8 cellular contexts compared by ENCODE assay signal in genomic region chrX:102599950-102600579, GRCh38. TPM values are rescaled to one million over a fixed set of nuclear protein-coding genes. Genes with fewer than 3 reads are reported as not detected.
A peak's percentile ranks its signal among the peaks of the same experiment; 100 is the strongest.
DNase-seq lines count a peak whose midpoint lies in the region; ATAC-seq, FAIRE-seq and TF ChIP-seq lines count a peak whose summit lies in the region.

No MANE protein-coding gene starts in this region.

- H3K27me3 Mint-ChIP-seq in Caco-2 (ENCODE audit: insufficient read depth, unreplicated experiment): no peaks in the 10 kb centered on the region

- POLR2A ChIA-PET in Caco-2 (lab: Charles Lee): no interaction called here
- POLR2A ChIA-PET in HepG2 (lab: Yijun Ruan, JAX): interaction anchor here (1.0 kb wide), 1 partner anchor 60 kb away, joined by 7 read pairs; no protein-coding TSS in a partner anchor

- TF ChIP-seq EP300 in HepG2 (IDR thresholded peaks at IDR 0.05; ENCODE audit: low read depth in 2 of 2, low read length in 2 of 2) (no peak), HepG2 (CRISPR knock-in tag; IDR thresholded peaks at IDR 0.05; ENCODE audit: borderline replicate concordance) (no peak)

- H3K27ac ChIP-seq in HepG2 (ENCODE audit: extremely low read length, insufficient read depth, low read length) (peak overlapping the region; percentile 81), temporal lobe (ENCODE audit: low read depth, low read length) (peak overlapping the region; percentile 64)

- no peaks in the 10 kb centered on the region for H3K36me3 Mint-ChIP-seq in Caco-2 (ENCODE audit: insufficient read depth, unreplicated experiment)

- H3K4me3 ChIP-seq in Caco-2 (ENCODE audit: low read depth, low read length) (peak overlapping the region; percentile 56), bronchial epithelial cell (ENCODE audit: low read depth, low read length) (peak overlapping the region; percentile 62), HepG2 (replicated peaks in 1 of 3; ENCODE audit: insufficient read depth in 1 of 3, low read depth in 2 of 3, low read length in 3 of 3) (peak overlapping the region; percentile 74 to 79 (median 79))

- H3K4me2 ChIP-seq in HepG2 (ENCODE audit: low read depth, low read length): peak overlapping the region; percentile 72

- H3K36me3 ChIP-seq in Caco-2 (ENCODE audit: control insufficient read depth, insufficient read depth, low read length) (peaks cover 2% of the 10 kb centered on the region; the same call in 1 of the 2 replicates), bronchial epithelial cell (ENCODE audit: control insufficient read depth, insufficient read depth, low read length) (peaks cover 5% of the 10 kb centered on the region), HepG2 (replicated peaks in 1 of 2; ENCODE audit: control insufficient read depth in 1 of 2, insufficient read depth in 2 of 2, low read length in 2 of 2) (peaks cover 1 to 4% of the 10 kb centered on the region in 2 experiments; a peak in 2 of 5 replicates)

- no peaks in the 10 kb centered on the region for H3K9me3 ChIP-seq in Caco-2
- H3K9me3 ChIP-seq in HepG2 (ENCODE audit: low read length): no peaks in the 10 kb centered on the region

- CTCF ChIA-PET in Caco-2 (lab: Charles Lee): interaction anchor here (1.0 kb wide), 1 partner anchor 236 kb away, joined by 3 read pairs; no protein-coding TSS in a partner anchor
- CTCF ChIA-PET in HepG2 (lab: Yijun Ruan, JAX; ENCODE audit: low intra/inter-chr PET ratio, low total read pairs): no interaction called here

- WGBS in HepG2 (ENCODE audit: low lambda C conversion rate): 2% methylated on average over 6 of the region's 6 CpGs

- H3K4me1 Mint-ChIP-seq in Caco-2 (ENCODE audit: low read depth, unreplicated experiment): peaks cover 7% of the 10 kb centered on the region

- H3K4me1 ChIP-seq in Caco-2 (no peaks in the 10 kb centered on the region), HepG2 (ENCODE audit: insufficient read depth, low read length) (peaks cover 13% of the 10 kb centered on the region)

- H3K79me2 ChIP-seq in HepG2 (ENCODE audit: insufficient read depth, low read length): peaks cover 10% of the 10 kb centered on the region

- BruUV-seq in Caco-2 (replicated peaks; lab: Mats Ljungman, UMichigan) (TSS peak; percentile 73), HepG2 (replicated peaks; lab: Mats Ljungman, UMichigan) (TSS peak; percentile 78)

- TF ChIP-seq POLR2A in HepG2 (IDR thresholded peaks at IDR 0.05; ENCODE audit: insufficient read depth in 1 of 2, low read depth in 2 of 2, low read length in 2 of 2): no peak

- DNase-seq in Caco-2: peak in 1 of 2 experiments; percentile 1
- DNase-seq in M059J (ENCODE audit: low read depth): peak; percentile 44
- DNase-seq in bronchial epithelial cell (ENCODE audit: low read depth): peak; percentile 15
- DNase-seq in HepG2 (ENCODE audit: low spot score): no peak
- no peak for DNase-seq in amniotic stem cell (lab: John Stamatoyannopoulos, UW)
- DNase-seq in DMS153 (lab: John Stamatoyannopoulos, UW): no peak

- TF ChIP-seq RAD21 in HepG2 (CRISPR knock-in tag; IDR thresholded peaks at IDR 0.05): no peak

- H3K27ac Mint-ChIP-seq in Caco-2 (ENCODE audit: unreplicated experiment): peak overlapping the region; percentile 97

- ATAC-seq in GM21529 (IDR thresholded peaks at IDR 0.05; ENCODE audit: unreplicated experiment) (peak; percentile 23), HepG2 (peak; percentile 30)

- FAIRE-seq in bronchial epithelial cell (lab: Jason Lieb, UNC) (no peak), HepG2 (lab: Jason Lieb, UNC) (no peak)

- H3K9ac ChIP-seq in HepG2 (ENCODE audit: insufficient read depth, low read depth, low read length): peak overlapping the region; percentile 80

- no peaks in the 10 kb centered on the region for H4K20me1 ChIP-seq in HepG2 (ENCODE audit: insufficient read depth, low read length)

- no peak for TF ChIP-seq CTCF in Caco-2 (IDR thresholded peaks at IDR 0.05; ENCODE audit: insufficient read depth in 1 of 2, low read depth in 1 of 2, low read length in 1 of 2, severe bottlenecking in 1 of 2, unreplicated experiment in 1 of 2)
- no peak for TF ChIP-seq CTCF in bronchial epithelial cell (IDR thresholded peaks at IDR 0.05; ENCODE audit: insufficient read depth, low read length, severe bottlenecking)
- peak; percentile 7; the same call in 1 of the 2 replicates for TF ChIP-seq CTCF in HepG2 (CRISPR knock-in tag; IDR thresholded peaks at IDR 0.05)

- H3K4me3 Mint-ChIP-seq in Caco-2 (ENCODE audit: unreplicated experiment): peak overlapping the region; percentile 98

- intact Hi-C loops in Caco-2 (cut with micrococcal nuclease; ENCODE audit: unreplicated experiment): no loop called here
- intact Hi-C loops in HepG2 (cut with micrococcal nuclease; ENCODE audit: unreplicated experiment): no loop called here

- H2AFZ ChIP-seq in HepG2 (ENCODE audit: low read length): peak overlapping the region; percentile 79

- no peaks in the 10 kb centered on the region for H3K9me3 Mint-ChIP-seq in Caco-2 (ENCODE audit: unreplicated experiment)

- in situ Hi-C loops in HepG2 (cut with HindIII; ENCODE audit: extremely low pct_ligation_motif_present, low pct_unique_long_range_greater_than_20kb): no loop called here

- H3K27me3 ChIP-seq in Caco-2 (replicated peaks; ENCODE audit: control insufficient read depth, insufficient read depth, low read length) (no peaks in the 10 kb centered on the region), bronchial epithelial cell (ENCODE audit: control insufficient read depth, insufficient read depth, low read length) (no peaks in the 10 kb centered on the region), HepG2 (ENCODE audit: control insufficient read depth in 1 of 2, insufficient read depth in 2 of 2, low read length in 2 of 2) (no peaks in the 10 kb centered on the region)

TF ChIP-seq in HepG2, 621 proteins besides CTCF, POLR2A, EP300 and RAD21 (continues in another document):
- no peak for TF ChIP-seq ZNF124 (CRISPR knock-in tag; IDR thresholded peaks at IDR 0.05)
- no peak for TF ChIP-seq KLF13 (CRISPR knock-in tag; IDR thresholded peaks at IDR 0.05)
- TF ChIP-seq ETV5 (CRISPR knock-in tag; IDR thresholded peaks at IDR 0.05; ENCODE audit: borderline replicate concordance): no peak
- no peak for TF ChIP-seq CAMTA2 (CRISPR knock-in tag; IDR thresholded peaks at IDR 0.05; ENCODE audit: borderline replicate concordance)
- no peak for TF ChIP-seq SIX1 (CRISPR knock-in tag; IDR thresholded peaks at IDR 0.05; ENCODE audit: borderline replicate concordance)

RNA-seq across cellular contexts. Expression of gene ARMCX5, which starts 0.8 kb away (rescaled TPM):
- total RNA-seq in Caco-2 (2022): 11.5 and 12.0 TPM in 2 replicates
- total RNA-seq in M059J (2014; rRNA removed; shearing (Covaris generic)): 14.1 and 16.5 TPM in 2 replicates
- 17.4 and 20.2 TPM in 2 replicates for total RNA-seq in bronchial epithelial cell
- 14.2 and 14.4 TPM in 2 replicates for total RNA-seq in HepG2 (2016; rRNA removed; fragmentation: Illumina TruSeq; extraction: Trizol)
- total RNA-seq in HepG2 (2016; cell fraction: cytosol; rRNA removed; fragmentation: Illumina TruSeq; extraction: Trizol; ENCODE audit: low read depth): 1.2 and 1.6 TPM in 2 replicates
- 13.4 and 13.5 TPM in 2 replicates for total RNA-seq in HepG2 (2016; cell fraction: insoluble cytoplasmic fraction; rRNA removed; fragmentation: Illumina TruSeq; extraction: Trizol)
- 3.9 TPM in 2 replicates for total RNA-seq in HepG2 (2016; cell fraction: membrane; rRNA removed; fragmentation: Illumina TruSeq; extraction: Trizol)
- 17.6 and 17.8 TPM in 2 replicates for total RNA-seq in HepG2 (2016; cell fraction: nucleus; rRNA removed; fragmentation: Illumina TruSeq; extraction: Trizol)
- polyA plus RNA-seq in HepG2 (2011; rRNA removed): 9.1 and 9.3 TPM in 2 replicates
- polyA plus RNA-seq in HepG2 (2011; cell fraction: cytosol; rRNA removed): 5.9 and 7.2 TPM in 2 replicates
- polyA plus RNA-seq in HepG2 (2011; cell fraction: nucleus; rRNA removed): 9.5 and 10.1 TPM in 2 replicates
- polyA plus RNA-seq in HepG2 (2012): 5.1 and 6.8 TPM in 2 replicates
- 0.43 and 0.46 TPM in 2 replicates for polyA plus RNA-seq in HepG2 (2016; cell fraction: cytosol; fragmentation: Illumina TruSeq; extraction: Trizol; ENCODE audit: low read depth)
- polyA plus RNA-seq in HepG2 (2016; cell fraction: insoluble cytoplasmic fraction; fragmentation: Illumina TruSeq; extraction: Trizol; ENCODE audit: low read depth): 10.7 and 11.4 TPM in 2 replicates
- polyA plus RNA-seq in HepG2 (2016; cell fraction: membrane; fragmentation: Illumina TruSeq; extraction: Trizol; ENCODE audit: low read depth): 1.7 and 2.1 TPM in 2 replicates
- 10.4 and 12.4 TPM in 2 replicates for polyA plus RNA-seq in HepG2 (2016; cell fraction: nucleus; fragmentation: Illumina TruSeq; extraction: Trizol; ENCODE audit: insufficient read depth, low read depth)
- 14.8 and 18.8 TPM in 2 replicates for polyA minus RNA-seq in HepG2 (2011; rRNA and poly(A)+ RNA removed; ENCODE audit: low replicate concordance)
- polyA minus RNA-seq in HepG2 (2011; cell fraction: cytosol; rRNA and poly(A)+ RNA removed): 5.3 and 11.2 TPM in 2 replicates
- 18.0 and 21.3 TPM in 2 replicates for polyA minus RNA-seq in HepG2 (2011; cell fraction: nucleus; rRNA and poly(A)+ RNA removed)
- 35.9 TPM for total RNA-seq in temporal lobe

RNA-seq across cellular contexts. Expression of gene GPRASP1, which starts 51.2 kb away (rescaled TPM):
- total RNA-seq in Caco-2 (2022) (1.2 and 2.4 TPM in 2 replicates), bronchial epithelial cell (0.53 and 1.2 TPM in 2 replicates), HepG2 (2016; rRNA removed; fragmentation: Illumina TruSeq; extraction: Trizol) (0.51 and 1.4 TPM in 2 replicates), temporal lobe (30.0 TPM)
- 0.27 and 0.52 TPM in 2 replicates for total RNA-seq in M059J (2014; rRNA removed; shearing (Covaris generic))
- under 0.01 and 0.30 TPM in 2 replicates for total RNA-seq in HepG2 (2016; cell fraction: cytosol; rRNA removed; fragmentation: Illumina TruSeq; extraction: Trizol; ENCODE audit: low read depth)
- 0.61 and 0.95 TPM in 2 replicates for total RNA-seq in HepG2 (2016; cell fraction: insoluble cytoplasmic fraction; rRNA removed; fragmentation: Illumina TruSeq; extraction: Trizol)
- total RNA-seq in HepG2 (2016; cell fraction: membrane; rRNA removed; fragmentation: Illumina TruSeq; extraction: Trizol): 0.03 and 0.15 TPM in 2 replicates
- total RNA-seq in HepG2 (2016; cell fraction: nucleus; rRNA removed; fragmentation: Illumina TruSeq; extraction: Trizol): 4.6 and 6.2 TPM in 2 replicates
- polyA plus RNA-seq in HepG2 (2011; rRNA removed): 0.38 and 0.39 TPM in 2 replicates
- 0.05 and 0.06 TPM in 2 replicates for polyA plus RNA-seq in HepG2 (2011; cell fraction: cytosol; rRNA removed)
- 2.0 and 2.1 TPM in 2 replicates for polyA plus RNA-seq in HepG2 (2011; cell fraction: nucleus; rRNA removed)
- 0.60 and 0.69 TPM in 2 replicates for polyA plus RNA-seq in HepG2 (2012)
- polyA plus RNA-seq in HepG2 (2016; cell fraction: cytosol; fragmentation: Illumina TruSeq; extraction: Trizol; ENCODE audit: low read depth): 0.01 TPM in 1 of 2 replicates, not detected in the other
- polyA plus RNA-seq in HepG2 (2016; cell fraction: insoluble cytoplasmic fraction; fragmentation: Illumina TruSeq; extraction: Trizol; ENCODE audit: low read depth): 0.21 and 0.26 TPM in 2 replicates
- 0.03 and 0.05 TPM in 2 replicates for polyA plus RNA-seq in HepG2 (2016; cell fraction: membrane; fragmentation: Illumina TruSeq; extraction: Trizol; ENCODE audit: low read depth)
- 2.7 and 3.2 TPM in 2 replicates for polyA plus RNA-seq in HepG2 (2016; cell fraction: nucleus; fragmentation: Illumina TruSeq; extraction: Trizol; ENCODE audit: insufficient read depth, low read depth)
- 0.87 and 1.0 TPM in 2 replicates for polyA minus RNA-seq in HepG2 (2011; rRNA and poly(A)+ RNA removed; ENCODE audit: low replicate concordance)
- polyA minus RNA-seq in HepG2 (2011; cell fraction: cytosol; rRNA and poly(A)+ RNA removed): 0.09 and 0.10 TPM in 2 replicates
- polyA minus RNA-seq in HepG2 (2011; cell fraction: nucleus; rRNA and poly(A)+ RNA removed): 7.3 and 10.4 TPM in 2 replicates

Comparison
In these comparisons a context has a peak if more than half of its experiments do, and no peak if none do; other contexts are left out.
1. DNase-seq: peak in M059J (single experiment) and bronchial epithelial cell (single experiment); none in HepG2 (single experiment), amniotic stem cell (single experiment) and DMS153 (single experiment).
2. Peak in every context shown above with its lines, with median percentiles within 50 percentile points of each other: H3K4me3 ChIP-seq.